1 cellular context compared by ENCODE assay signal in the genomic region with DNA sequence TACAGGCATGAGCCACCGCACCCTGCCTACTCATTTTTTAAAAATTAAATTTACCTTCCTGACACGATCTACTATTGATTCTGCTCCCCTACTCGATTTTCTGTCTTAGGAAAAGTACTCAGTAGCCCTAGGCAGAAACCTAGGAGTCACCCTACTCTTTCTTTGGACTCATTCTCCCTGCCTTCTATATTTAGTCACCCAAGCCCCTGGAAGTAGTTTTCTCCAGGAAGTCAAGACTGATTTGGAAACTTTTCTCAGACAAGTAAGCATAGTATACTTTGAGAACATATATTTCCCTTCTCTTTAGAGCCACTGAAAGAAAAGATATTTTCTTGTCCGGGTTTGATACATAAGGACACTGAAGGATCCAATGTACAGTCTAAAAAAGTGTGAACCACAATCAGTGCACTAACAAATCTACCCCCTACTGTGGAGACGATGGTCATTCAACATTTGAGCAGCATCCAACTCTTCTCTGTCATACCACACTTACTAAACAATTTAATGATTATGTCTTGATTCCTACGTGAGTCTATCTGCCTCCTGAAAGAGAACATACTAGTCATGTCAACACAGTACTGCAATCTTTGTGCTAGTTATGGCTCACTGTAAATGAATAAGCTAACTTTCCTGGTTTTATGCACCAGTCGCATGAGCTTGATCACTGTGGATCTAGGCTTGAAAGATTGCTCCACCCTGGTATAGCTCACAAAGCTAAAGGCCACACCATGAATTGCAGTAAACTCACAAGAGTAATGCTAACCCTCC.
TF ChIP-seq lines count a peak whose summit lies in the region.

No MANE protein-coding gene starts in this region.

TF ChIP-seq in HEK293, 187 proteins besides CTCF, POLR2A, EP300 and RAD21 (continued from another document):
- TF ChIP-seq, protein P1, sequence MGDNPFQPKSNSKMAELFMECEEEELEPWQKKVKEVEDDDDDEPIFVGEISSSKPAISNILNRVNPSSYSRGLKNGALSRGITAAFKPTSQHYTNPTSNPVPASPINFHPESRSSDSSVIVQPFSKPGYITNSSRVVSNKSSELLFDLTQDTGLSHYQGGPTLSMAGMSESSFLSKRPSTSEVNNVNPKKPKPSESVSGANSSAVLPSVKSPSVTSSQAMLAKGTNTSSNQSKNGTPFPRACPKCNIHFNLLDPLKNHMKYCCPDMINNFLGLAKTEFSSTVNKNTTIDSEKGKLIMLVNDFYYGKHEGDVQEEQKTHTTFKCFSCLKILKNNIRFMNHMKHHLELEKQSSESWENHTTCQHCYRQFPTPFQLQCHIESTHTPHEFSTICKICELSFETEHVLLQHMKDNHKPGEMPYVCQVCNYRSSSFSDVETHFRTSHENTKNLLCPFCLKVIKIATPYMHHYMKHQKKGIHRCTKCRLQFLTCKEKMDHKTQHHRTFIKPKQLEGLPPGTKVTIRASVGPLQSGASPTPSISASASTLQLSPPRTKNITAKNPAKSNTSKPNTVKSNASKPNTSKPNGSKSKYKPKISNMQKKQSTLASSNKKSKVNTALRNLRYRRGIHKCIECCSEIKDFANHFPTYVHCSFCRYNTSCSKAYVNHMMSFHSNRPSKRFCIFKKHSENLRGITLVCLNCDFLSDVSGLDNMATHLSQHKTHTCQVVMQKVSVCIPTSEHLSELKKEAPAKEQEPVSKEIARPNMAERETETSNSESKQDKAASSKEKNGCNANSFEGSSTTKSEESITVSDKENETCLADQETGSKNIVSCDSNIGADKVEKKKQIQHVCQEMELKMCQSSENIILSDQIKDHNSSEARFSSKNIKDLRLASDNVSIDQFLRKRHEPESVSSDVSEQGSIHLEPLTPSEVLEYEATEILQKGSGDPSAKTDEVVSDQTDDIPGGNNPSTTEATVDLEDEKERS (tag by site-specific recombination; IDR thresholded peaks at IDR 0.05), result no peak
- no peak for TF ChIP-seq ZSCAN23 (tag by site-specific recombination; IDR thresholded peaks at IDR 0.05)
- TF ChIP-seq SCRT1 (tag by site-specific recombination; IDR thresholded peaks at IDR 0.05; ENCODE audit: borderline replicate concordance), result no peak
- no peak for TF ChIP-seq ZNF114 (tag by site-specific recombination; IDR thresholded peaks at IDR 0.05)
- TF ChIP-seq MEIS1 (CRISPR knock-in tag; IDR thresholded peaks at IDR 0.05; ENCODE audit: borderline replicate concordance), result no peak
TF ChIP-seq in HEK293: peak in this region for 2.
